Comparison of ENCODE assay signal across 9 cellular contexts in genomic region chr15:44718927-44719292, GRCh38. TPM values are rescaled to one million over a fixed set of nuclear protein-coding genes. Genes with fewer than 3 reads are reported as not detected.
DNase-seq lines count a peak whose midpoint lies in the region; ATAC-seq and TF ChIP-seq lines count a peak whose summit lies in the region.
"Had no signal": no experiment of that assay in that cellular context is flagged by ENCODE, and none has a peak within 500 bp of the region (broad histone marks: within the 10 kb centered on the region; RNA-seq: fewer than 3 reads in every experiment).

No MANE protein-coding gene starts in this region.

- H3K27me3 Mint-ChIP-seq in activated naive CD4-positive, alpha-beta T cell treated with anti-CD3 and anti-CD28 coated beads, Interleukin-2, amount 10 ng/mL, durations not matched to agents 7 days and 5 days: no peaks in the 10 kb centered on the region
- no peaks in the 10 kb centered on the region for H3K27me3 Mint-ChIP-seq in activated T-helper 1 cell treated with anti-CD3 and anti-CD28 coated beads, Interleukin-12 subunit alpha, Interleukin-12 subunit beta, Interleukin-2, Interleukin-4 antibody, amounts not matched to agents 30 ng/mL and 10 ng/mL and 1 ng/mL, durations not matched to agents 14 hours and 24 hours and 36 hours (ENCODE audit: insufficient read depth)
- no peaks in the 10 kb centered on the region for H3K27me3 Mint-ChIP-seq in stimulated activated naive CD8-positive, alpha-beta T cell treated with anti-CD3 and anti-CD28 coated beads, Interleukin-15, amount 100 ng/mL, for 72 hours

- TF ChIP-seq POLR2A in thyroid gland (IDR thresholded peaks at IDR 0.05): no peak

- H3K9me3 Mint-ChIP-seq in activated naive CD4-positive, alpha-beta T cell treated with anti-CD3 and anti-CD28 coated beads, Interleukin-2, amount 10 ng/mL, durations not matched to agents 7 days and 5 days: no peaks in the 10 kb centered on the region
- no peaks in the 10 kb centered on the region for H3K9me3 Mint-ChIP-seq in activated T-helper 1 cell treated with anti-CD3 and anti-CD28 coated beads, Interleukin-12 subunit alpha, Interleukin-12 subunit beta, Interleukin-2, Interleukin-4 antibody, amounts not matched to agents 30 ng/mL and 10 ng/mL and 1 ng/mL, durations not matched to agents 14 hours and 24 hours and 36 hours
- H3K9me3 Mint-ChIP-seq in stimulated activated naive CD8-positive, alpha-beta T cell treated with anti-CD3 and anti-CD28 coated beads, Interleukin-15, amount 100 ng/mL, for 72 hours: no peaks in the 10 kb centered on the region
- H3K9me3 Mint-ChIP-seq: neural crest cell had no signal

- no peak overlapping the region for H3K27ac ChIP-seq in thyroid gland

- peaks cover 57% of the 10 kb centered on the region for H3K36me3 Mint-ChIP-seq in activated naive CD4-positive, alpha-beta T cell treated with anti-CD3 and anti-CD28 coated beads, Interleukin-2, amount 10 ng/mL, durations not matched to agents 7 days and 5 days
- H3K36me3 Mint-ChIP-seq in activated T-helper 1 cell treated with anti-CD3 and anti-CD28 coated beads, Interleukin-12 subunit alpha, Interleukin-12 subunit beta, Interleukin-2, Interleukin-4 antibody, amounts not matched to agents 30 ng/mL and 10 ng/mL and 1 ng/mL, durations not matched to agents 14 hours and 24 hours and 36 hours (ENCODE audit: low read depth): peaks cover 55% of the 10 kb centered on the region

- DNase-seq in activated naive CD4-positive, alpha-beta T cell treated with anti-CD3 and anti-CD28 coated beads, Interleukin-2, amount 10 ng/mL, durations not matched to agents 7 days and 5 days: no peak
- DNase-seq in activated naive CD4-positive, alpha-beta T cell treated with anti-CD3 and anti-CD28 coated beads, Interleukin-2, amount 50 U/mL, for 16 hours: no peak
- no peak for DNase-seq in activated T-helper 1 cell treated with anti-CD3 and anti-CD28 coated beads, Interleukin-12 subunit alpha, Interleukin-12 subunit beta, Interleukin-2, Interleukin-4 antibody, amounts not matched to agents 30 ng/mL and 10 ng/mL and 1 ng/mL, durations not matched to agents 14 hours and 24 hours and 36 hours (ENCODE audit: low spot score)
- no peak for DNase-seq in stimulated activated naive CD8-positive, alpha-beta T cell treated with anti-CD3 and anti-CD28 coated beads, Interleukin-15, amount 100 ng/mL, for 72 hours
- DNase-seq in thyroid gland (no peak), nucleus accumbens (lab: John Stamatoyannopoulos, UW) (no peak)
- DNase-seq: BE2C, GOT3 had no signal

- peaks cover 38 to 40% of the 10 kb centered on the region in 2 donors for H3K36me3 ChIP-seq in thyroid gland

- H3K4me1 ChIP-seq in thyroid gland: peaks cover 0 to 13% of the 10 kb centered on the region in 2 donors
- H3K4me1 ChIP-seq: BE2C had no signal

- no peak for ATAC-seq in stimulated activated naive CD8-positive, alpha-beta T cell treated with anti-CD3 and anti-CD28 coated beads, Interleukin-15, amount 100 ng/mL, for 72 hours

- H3K4me1 Mint-ChIP-seq in activated naive CD4-positive, alpha-beta T cell treated with anti-CD3 and anti-CD28 coated beads, Interleukin-2, amount 10 ng/mL, durations not matched to agents 7 days and 5 days: peaks cover 87% of the 10 kb centered on the region
- peaks cover 89% of the 10 kb centered on the region for H3K4me1 Mint-ChIP-seq in activated T-helper 1 cell treated with anti-CD3 and anti-CD28 coated beads, Interleukin-12 subunit alpha, Interleukin-12 subunit beta, Interleukin-2, Interleukin-4 antibody, amounts not matched to agents 30 ng/mL and 10 ng/mL and 1 ng/mL, durations not matched to agents 14 hours and 24 hours and 36 hours (ENCODE audit: low read depth)
- peaks cover 91% of the 10 kb centered on the region for H3K4me1 Mint-ChIP-seq in stimulated activated naive CD8-positive, alpha-beta T cell treated with anti-CD3 and anti-CD28 coated beads, Interleukin-15, amount 100 ng/mL, for 72 hours
- H3K4me1 Mint-ChIP-seq: neural crest cell had no signal

- no peak overlapping the region for H3K4me3 ChIP-seq in thyroid gland (replicated peaks in 1 of 3)

- H3K27ac Mint-ChIP-seq in activated naive CD4-positive, alpha-beta T cell treated with anti-CD3 and anti-CD28 coated beads, Interleukin-2, amount 10 ng/mL, durations not matched to agents 7 days and 5 days: peak overlapping the region; percentile 97
- H3K27ac Mint-ChIP-seq in activated T-helper 1 cell treated with anti-CD3 and anti-CD28 coated beads, Interleukin-12 subunit alpha, Interleukin-12 subunit beta, Interleukin-2, Interleukin-4 antibody, amounts not matched to agents 30 ng/mL and 10 ng/mL and 1 ng/mL, durations not matched to agents 14 hours and 24 hours and 36 hours: peak overlapping the region; percentile 98
- H3K27ac Mint-ChIP-seq in stimulated activated naive CD8-positive, alpha-beta T cell treated with anti-CD3 and anti-CD28 coated beads, Interleukin-15, amount 100 ng/mL, for 72 hours: peak overlapping the region; percentile 48 to 81

- peak overlapping the region; percentile 40 for H3K4me3 Mint-ChIP-seq in activated naive CD4-positive, alpha-beta T cell treated with anti-CD3 and anti-CD28 coated beads, Interleukin-2, amount 10 ng/mL, durations not matched to agents 7 days and 5 days
- peak overlapping the region; percentile 67 for H3K4me3 Mint-ChIP-seq in activated T-helper 1 cell treated with anti-CD3 and anti-CD28 coated beads, Interleukin-12 subunit alpha, Interleukin-12 subunit beta, Interleukin-2, Interleukin-4 antibody, amounts not matched to agents 30 ng/mL and 10 ng/mL and 1 ng/mL, durations not matched to agents 14 hours and 24 hours and 36 hours
- peak overlapping the region; percentile 46 to 73 for H3K4me3 Mint-ChIP-seq in stimulated activated naive CD8-positive, alpha-beta T cell treated with anti-CD3 and anti-CD28 coated beads, Interleukin-15, amount 100 ng/mL, for 72 hours
- H3K4me3 Mint-ChIP-seq: neural crest cell had no signal

- H3K9me3 ChIP-seq in thyroid gland: no peaks in the 10 kb centered on the region
- H3K9me3 ChIP-seq: BE2C had no signal

- TF ChIP-seq CTCF in thyroid gland (IDR thresholded peaks at IDR 0.05): no peak

- no peaks in the 10 kb centered on the region for H3K27me3 ChIP-seq in thyroid gland
- H3K27me3 ChIP-seq: BE2C had no signal

- intact Hi-C loops in activated T-helper 1 cell treated with anti-CD3 and anti-CD28 coated beads, Interleukin-12 subunit alpha, Interleukin-12 subunit beta, Interleukin-2, Interleukin-4 antibody, amounts not matched to agents 30 ng/mL and 10 ng/mL and 1 ng/mL, durations not matched to agents 14 hours and 24 hours and 36 hours (cut with micrococcal nuclease): loop anchor here (1.0 kb wide), 2 partner anchors 8 to 9 kb away; partner anchors contain the start of genes B2M and PATL2
- intact Hi-C loops in thyroid gland (cut with DNase I): no loop called here

- CTCF ChIA-PET in activated naive CD4-positive, alpha-beta T cell treated with anti-CD3 and anti-CD28 coated beads, Interleukin-2, amount 10 ng/mL, durations not matched to agents 7 days and 5 days (lab: Charles Lee): interaction anchor here (5.1 to 13.2 kb wide), 2 partner anchors 13 to 54 kb away, joined by 47 to 282 read pairs; partner anchors contain the start of genes SPG11 and TRIM69

- 93 to 94% methylated on average over 8 of the region's 8 CpGs for WGBS in thyroid gland, 2 donors

RNA-seq across cellular contexts. Expression of gene B2M, which starts 7.6 kb away (rescaled TPM):
- 4,313 and 4,559 TPM in 2 replicates for total RNA-seq in activated T-helper 1 cell treated with anti-CD3 and anti-CD28 coated beads, Interleukin-12 subunit alpha, Interleukin-12 subunit beta, Interleukin-2, Interleukin-4 antibody, amounts not matched to agents 30 ng/mL and 10 ng/mL and 1 ng/mL, durations not matched to agents 14 hours and 24 hours and 36 hours
- total RNA-seq in thyroid gland: 1,000 to 10,000 TPM; 2,538 to 3,855 (median 2,897) TPM

RNA-seq across cellular contexts. Expression of gene PATL2, which starts 7.8 kb away (rescaled TPM):
- 11.1 and 11.5 TPM in 2 replicates for total RNA-seq in activated T-helper 1 cell treated with anti-CD3 and anti-CD28 coated beads, Interleukin-12 subunit alpha, Interleukin-12 subunit beta, Interleukin-2, Interleukin-4 antibody, amounts not matched to agents 30 ng/mL and 10 ng/mL and 1 ng/mL, durations not matched to agents 14 hours and 24 hours and 36 hours
- 1 to 10 TPM in 3 of 4 donors, under 1 TPM in 1; 0.22 to 3.8 (median 1.7) TPM for total RNA-seq in thyroid gland

RNA-seq across cellular contexts. Expression of gene TRIM69, which starts 17.4 kb away (rescaled TPM):
- total RNA-seq in activated T-helper 1 cell treated with anti-CD3 and anti-CD28 coated beads, Interleukin-12 subunit alpha, Interleukin-12 subunit beta, Interleukin-2, Interleukin-4 antibody, amounts not matched to agents 30 ng/mL and 10 ng/mL and 1 ng/mL, durations not matched to agents 14 hours and 24 hours and 36 hours: 43.8 and 46.4 TPM in 2 replicates
- 10 to 100 TPM; 13.3 to 23.6 (median 15.9) TPM for total RNA-seq in thyroid gland

RNA-seq across cellular contexts. Expression of gene SPG11, which starts 55.4 kb away (rescaled TPM):
- total RNA-seq in activated T-helper 1 cell treated with anti-CD3 and anti-CD28 coated beads, Interleukin-12 subunit alpha, Interleukin-12 subunit beta, Interleukin-2, Interleukin-4 antibody, amounts not matched to agents 30 ng/mL and 10 ng/mL and 1 ng/mL, durations not matched to agents 14 hours and 24 hours and 36 hours: 65.2 and 70.4 TPM in 2 replicates
- total RNA-seq in thyroid gland: 100 to 1,000 TPM; 123 to 182 (median 168) TPM
